14 cellular contexts compared by ENCODE assay signal in genomic region chr10:61120805-61121204, GRCh38.
DNase-seq lines count a peak whose midpoint lies in the region; ATAC-seq and FAIRE-seq lines count a peak whose summit lies in the region.
"Had no signal": no experiment of that assay in that cellular context is flagged by ENCODE, and none has a peak within 500 bp of the region (broad histone marks: within the 10 kb centered on the region; RNA-seq: fewer than 3 reads in every experiment).

No MANE protein-coding gene starts in this region.

- H3K4me1 ChIP-seq in aorta (ENCODE audit: control insufficient read depth in 1 of 2, insufficient read depth in 2 of 2, low read length in 2 of 2), result no peaks in the 10 kb centered on the region
- H3K4me1 ChIP-seq: colonic mucosa had no signal

- no peaks in the 10 kb centered on the region for H3K27me3 ChIP-seq in aorta (ENCODE audit: control insufficient read depth in 1 of 2, insufficient read depth in 2 of 2, low read length in 1 of 2)
- H3K27me3 ChIP-seq: colonic mucosa had no signal

- peak; percentile 75 for FAIRE-seq in GM19239 (lab: Jason Lieb, UNC)

- no peaks in the 10 kb centered on the region for H3K36me3 ChIP-seq in aorta (ENCODE audit: control insufficient read depth in 1 of 2, insufficient read depth in 2 of 2, low read length in 1 of 2)
- H3K36me3 ChIP-seq: colonic mucosa had no signal

- ATAC-seq in GM21786 (IDR thresholded peaks at IDR 0.05; ENCODE audit: unreplicated experiment) (peak; percentile 64), HG03139 (IDR thresholded peaks at IDR 0.05; ENCODE audit: unreplicated experiment) (peak; percentile 66), left cardiac atrium (no peak), aorta (ENCODE audit: low FRiP score) (no peak)
- ATAC-seq: activated CD4-positive, CD25-positive, alpha-beta regulatory T cell treated with anti-CD3 and anti-CD28 coated beads, Interleukin-2, amount 50 U/mL, for 24 hours had no signal

- H3K9me3 ChIP-seq in aorta (ENCODE audit: control insufficient read depth, low read length), result no peaks in the 10 kb centered on the region
- H3K9me3 ChIP-seq: colonic mucosa had no signal

- H3K4me3 ChIP-seq in aorta (ENCODE audit: low read length in 2 of 2), result no peak overlapping the region
- H3K4me3 ChIP-seq: colonic mucosa had no signal

- H3K27ac ChIP-seq in aorta (ENCODE audit: low read depth in 1 of 2, low read length in 2 of 2), result no peak overlapping the region
- H3K27ac ChIP-seq: colonic mucosa had no signal

- DNase-seq in GM19239 (ENCODE audit: insufficient read length, low spot score), result no peak
- DNase-seq in left cardiac atrium, result no peak
- DNase-seq in aorta, result no peak
- no peak for DNase-seq in foreskin melanocyte
- no peak for DNase-seq in effector CD8-positive, alpha-beta T cell (lab: John Stamatoyannopoulos, UW)
- DNase-seq: activated T-cell treated with anti-CD3 and anti-CD28 coated beads, Interleukin-2, amount 50 U/mL, for 48 hours; amniotic stem cell; CD4-positive, alpha-beta memory T cell; colonic mucosa; mammary epithelial cell; NCI-H2171 had no signal

- 97% methylated on average over 2 of the region's 2 CpGs for WGBS in aorta, 2 donors

- intact Hi-C loops in left cardiac atrium (cut with DNase I), result no loop called here
- intact Hi-C loops in aorta (cut with DNase I), result no loop called here

Comparison
In these comparisons a context has a peak if more than half of its experiments do, and no peak if none do; other contexts are left out.
1. ATAC-seq: peak in GM21786 (single experiment) and HG03139 (single experiment); none in left cardiac atrium (0 of 2) and aorta (single experiment).